Comparison of ENCODE assay signal across 1 cellular context in genomic region chr10:21764790-21765189, GRCh38.
TF ChIP-seq lines count a peak whose summit lies in the region.

No MANE protein-coding gene starts in this region.

TF ChIP-seq in HepG2, 621 proteins besides CTCF, POLR2A, EP300 and RAD21:
- no peak for TF ChIP-seq SIN3A (IDR thresholded peaks at IDR 0.05; ENCODE audit: borderline replicate concordance, low read depth, low read length)
- TF ChIP-seq, protein P1, sequence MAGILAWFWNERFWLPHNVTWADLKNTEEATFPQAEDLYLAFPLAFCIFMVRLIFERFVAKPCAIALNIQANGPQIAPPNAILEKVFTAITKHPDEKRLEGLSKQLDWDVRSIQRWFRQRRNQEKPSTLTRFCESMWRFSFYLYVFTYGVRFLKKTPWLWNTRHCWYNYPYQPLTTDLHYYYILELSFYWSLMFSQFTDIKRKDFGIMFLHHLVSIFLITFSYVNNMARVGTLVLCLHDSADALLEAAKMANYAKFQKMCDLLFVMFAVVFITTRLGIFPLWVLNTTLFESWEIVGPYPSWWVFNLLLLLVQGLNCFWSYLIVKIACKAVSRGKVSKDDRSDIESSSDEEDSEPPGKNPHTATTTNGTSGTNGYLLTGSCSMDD (CRISPR knock-in tag; IDR thresholded peaks at IDR 0.05) = no peak
- TF ChIP-seq, protein P2, sequence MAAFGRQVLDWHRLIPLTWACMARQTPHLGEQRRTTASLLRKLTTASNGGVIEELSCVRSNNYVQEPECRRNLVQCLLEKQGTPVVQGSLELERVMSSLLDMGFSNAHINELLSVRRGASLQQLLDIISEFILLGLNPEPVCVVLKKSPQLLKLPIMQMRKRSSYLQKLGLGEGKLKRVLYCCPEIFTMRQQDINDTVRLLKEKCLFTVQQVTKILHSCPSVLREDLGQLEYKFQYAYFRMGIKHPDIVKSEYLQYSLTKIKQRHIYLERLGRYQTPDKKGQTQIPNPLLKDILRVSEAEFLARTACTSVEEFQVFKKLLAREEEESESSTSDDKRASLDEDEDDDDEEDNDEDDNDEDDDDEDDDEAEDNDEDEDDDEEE (CRISPR knock-in tag; IDR thresholded peaks at IDR 0.05) = no peak
- no peak for TF ChIP-seq ZNF276 (CRISPR knock-in tag; IDR thresholded peaks at IDR 0.05; ENCODE audit: low read depth)
- TF ChIP-seq ETS1 (CRISPR knock-in tag; IDR thresholded peaks at IDR 0.05) = no peak
- TF ChIP-seq, protein P3, sequence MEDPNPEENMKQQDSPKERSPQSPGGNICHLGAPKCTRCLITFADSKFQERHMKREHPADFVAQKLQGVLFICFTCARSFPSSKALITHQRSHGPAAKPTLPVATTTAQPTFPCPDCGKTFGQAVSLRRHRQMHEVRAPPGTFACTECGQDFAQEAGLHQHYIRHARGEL (CRISPR knock-in tag; IDR thresholded peaks at IDR 0.05) = no peak
- TF ChIP-seq HMGXB3 (CRISPR knock-in tag; IDR thresholded peaks at IDR 0.05; ENCODE audit: borderline replicate concordance) = no peak
- no peak for TF ChIP-seq NR3C1 (CRISPR knock-in tag; IDR thresholded peaks at IDR 0.05)
- no peak for TF ChIP-seq NFKBIZ (CRISPR knock-in tag; IDR thresholded peaks at IDR 0.05)
- TF ChIP-seq ARNT2 (CRISPR knock-in tag; IDR thresholded peaks at IDR 0.05; ENCODE audit: low read depth) = no peak
- TF ChIP-seq SP2 (CRISPR knock-in tag; IDR thresholded peaks at IDR 0.05) = no peak
- TF ChIP-seq ZNF883 (CRISPR knock-in tag; IDR thresholded peaks at IDR 0.05; ENCODE audit: not compliant biosample characterization) = no peak
- no peak for TF ChIP-seq MAFF (IDR thresholded peaks at IDR 0.05; ENCODE audit: low read depth, low read length)
- no peak for TF ChIP-seq ZIK1 (CRISPR knock-in tag; IDR thresholded peaks at IDR 0.05; ENCODE audit: borderline replicate concordance, low read depth)
- TF ChIP-seq ZNF251 (CRISPR knock-in tag; IDR thresholded peaks at IDR 0.05) = no peak
- TF ChIP-seq, protein P4, sequence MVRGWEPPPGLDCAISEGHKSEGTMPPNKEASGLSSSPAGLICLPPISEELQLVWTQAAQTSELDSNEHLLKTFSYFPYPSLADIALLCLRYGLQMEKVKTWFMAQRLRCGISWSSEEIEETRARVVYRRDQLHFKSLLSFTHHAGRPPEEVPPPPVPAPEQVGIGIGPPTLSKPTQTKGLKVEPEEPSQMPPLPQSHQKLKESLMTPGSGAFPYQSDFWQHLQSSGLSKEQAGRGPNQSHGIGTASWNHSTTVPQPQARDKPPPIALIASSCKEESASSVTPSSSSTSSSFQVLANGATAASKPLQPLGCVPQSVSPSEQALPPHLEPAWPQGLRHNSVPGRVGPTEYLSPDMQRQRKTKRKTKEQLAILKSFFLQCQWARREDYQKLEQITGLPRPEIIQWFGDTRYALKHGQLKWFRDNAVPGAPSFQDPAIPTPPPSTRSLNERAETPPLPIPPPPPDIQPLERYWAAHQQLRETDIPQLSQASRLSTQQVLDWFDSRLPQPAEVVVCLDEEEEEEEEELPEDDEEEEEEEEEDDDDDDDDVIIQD (CRISPR knock-in tag; IDR thresholded peaks at IDR 0.05; ENCODE audit: low read depth) = no peak
